13 cellular contexts compared by ENCODE assay signal in the genomic region with DNA sequence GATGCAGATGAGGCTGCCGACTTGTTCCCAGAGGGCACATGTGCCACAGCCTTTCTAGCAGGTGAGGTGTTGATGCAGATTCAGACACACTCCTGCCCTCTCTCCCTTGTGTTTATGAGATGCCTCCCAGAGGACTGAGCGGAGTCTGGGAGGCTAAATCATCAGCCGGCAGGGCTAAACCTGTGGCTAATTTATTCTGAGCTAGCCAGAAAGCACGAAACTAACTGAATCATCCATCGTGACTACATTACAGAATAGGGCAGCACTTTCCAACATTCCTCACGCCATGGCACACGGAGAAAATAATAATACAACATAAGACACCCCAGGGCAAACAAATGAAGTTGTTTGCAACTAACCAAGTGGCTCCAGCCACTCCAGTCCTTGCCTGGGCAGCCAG.
DNase-seq lines count a peak whose midpoint lies in the region; ATAC-seq and TF ChIP-seq lines count a peak whose summit lies in the region.
"Had no signal": no experiment of that assay in that cellular context is flagged by ENCODE, and none has a peak within 500 bp of the region (broad histone marks: within the 10 kb centered on the region; RNA-seq: fewer than 3 reads in every experiment).

No MANE protein-coding gene starts in this region.

- TF ChIP-seq CTCF in epithelial cell of esophagus (IDR thresholded peaks at IDR 0.05; ENCODE audit: insufficient read depth, low read depth, low read length, missing control alignments) (no peak), psoas muscle (IDR thresholded peaks at IDR 0.05) (no peak)

- intact Hi-C loops in psoas muscle (cut with DNase I): loop anchor here in 1 of 2 donors (5.0 kb wide), 1 partner anchor 45 kb away; no protein-coding TSS in a partner anchor

- H3K9me3 ChIP-seq in psoas muscle: no peaks in the 10 kb centered on the region
- H3K9me3 ChIP-seq: suprapubic skin had no signal

- H3K4me1 ChIP-seq in psoas muscle: peaks cover 31% of the 10 kb centered on the region

- H3K27ac ChIP-seq in psoas muscle: peak overlapping the region; percentile 85

- H3K36me3 ChIP-seq in psoas muscle (ENCODE audit: insufficient read depth in 1 of 2, low read depth in 1 of 2): no peaks in the 10 kb centered on the region
- H3K36me3 ChIP-seq: suprapubic skin had no signal

- H3K27me3 ChIP-seq in psoas muscle (ENCODE audit: insufficient read depth in 3 of 3, low read length in 2 of 3): no peaks in the 10 kb centered on the region
- H3K27me3 ChIP-seq: suprapubic skin had no signal

- 39 to 54% (median 42%) methylated on average over 7 of the region's 7 CpGs for WGBS in psoas muscle, 3 donors

- no peak overlapping the region for H3K4me3 ChIP-seq in epithelial cell of esophagus (ENCODE audit: low read length)
- H3K4me3 ChIP-seq in psoas muscle: no peak overlapping the region
- H3K4me3 ChIP-seq: suprapubic skin had no signal

- no peak for ATAC-seq in psoas muscle
- ATAC-seq: natural killer cell treated with Interleukin-12 subunit alpha and Interleukin-12 subunit beta and Interleukin-15 and Interleukin-18, amount 100 ng/mL, for 72 hours had no signal

- DNase-seq in EH (ENCODE audit: low read depth) (peak; percentile 85), NCI-H69 (lab: John Stamatoyannopoulos, UW) (peak; percentile 47), epithelial cell of esophagus (ENCODE audit: low read depth) (peak; percentile 54), psoas muscle (no peak), SK-N-DZ (ENCODE audit: low spot score) (no peak), GM19238 (ENCODE audit: insufficient read length, low spot score) (no peak), LoVo (ENCODE audit: low spot score) (no peak)
- no peak for DNase-seq in activated CD4-positive, alpha-beta T cell treated with anti-CD3 and anti-CD28 coated beads, Interleukin-2, amount 50 U/mL, for 1 hour
- DNase-seq: activated CD4-positive, CD25-positive, alpha-beta regulatory T cell; DND-41; NCI-H2029 treated with DMSO at 0.1 percent for 48 hours had no signal

Comparison
In these comparisons a context has a peak if more than half of its experiments do, and no peak if none do; other contexts are left out.
1. DNase-seq: peak in EH (single experiment), NCI-H69 (single experiment) and epithelial cell of esophagus (single experiment); none in psoas muscle (0 of 2), SK-N-DZ (single experiment), activated CD4-positive, alpha-beta T cell treated with anti-CD3 and anti-CD28 coated beads, Interleukin-2, amount 50 U/mL, for 1 hour (single experiment), GM19238 (single experiment) and LoVo (single experiment).